24 cellular contexts compared by ENCODE assay signal in the genomic region with DNA sequence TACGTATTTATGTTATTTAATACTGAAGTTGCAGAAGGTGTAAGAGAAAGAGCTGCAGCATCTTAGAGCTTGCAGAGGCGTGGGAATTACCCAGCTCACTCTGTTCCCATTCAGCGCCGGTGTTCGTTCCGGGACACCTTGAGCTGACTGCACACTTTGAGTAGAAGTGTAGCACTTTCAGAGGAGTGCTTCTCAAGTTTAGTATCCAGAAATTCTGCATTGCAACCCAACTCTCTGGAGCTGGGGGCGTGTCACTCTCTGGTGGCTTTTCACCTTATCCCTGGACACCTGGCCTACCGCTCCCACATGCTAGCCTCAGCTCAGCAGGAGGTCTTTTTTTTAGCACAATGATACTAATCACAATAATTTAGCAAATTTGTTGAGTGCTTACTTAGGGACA.
"Had no signal": no experiment of that assay in that cellular context is flagged by ENCODE, and none has a peak within 500 bp of the region (broad histone marks: within the 10 kb centered on the region; RNA-seq: fewer than 3 reads in every experiment).

No MANE protein-coding gene starts in this region.

- H3K27ac Mint-ChIP-seq: activated naive CD8-positive, alpha-beta T cell; activated T-helper 2 cell treated with anti-CD3 and anti-CD28 coated beads, Interferon-gamma antibody, Interleukin-2, Interleukin-4, amounts not matched to agents 10 μg/mL and 5 μg/mL and 100 μg/mL, durations not matched to agents 14 hours and 24 hours and 36 hours; effector memory CD8-positive, alpha-beta T cell; naive thymus-derived CD4-positive, alpha-beta T cell; neural progenitor cell; T-helper 17 cell had no signal

- H3K9me3 Mint-ChIP-seq: activated T-helper 2 cell treated with anti-CD3 and anti-CD28 coated beads, Interferon-gamma antibody, Interleukin-2, Interleukin-4, amounts not matched to agents 10 μg/mL and 5 μg/mL and 100 μg/mL, durations not matched to agents 14 hours and 24 hours and 36 hours; effector memory CD8-positive, alpha-beta T cell had no signal

- DNase-seq: activated CD4-positive, alpha-beta T cell treated with anti-CD3 and anti-CD28 coated beads for 48 hours; activated CD4-positive, alpha-beta T cell treated with anti-CD3 and anti-CD28 coated beads, Interleukin-2, amount 50 U/mL, for 48 hours; activated naive CD4-positive, alpha-beta T cell treated with Interleukin-2 at 50 U/mL for 16 hours; activated T-cell treated with anti-CD3 and anti-CD28 coated beads, Interleukin-2, amount 50 U/mL, for 48 hours; anterior cingulate cortex; dorsolateral prefrontal cortex; effector memory CD8-positive, alpha-beta T cell; left cardiac atrium; midbrain; naive thymus-derived CD4-positive, alpha-beta T cell; occipital lobe; stimulated activated naive CD8-positive, alpha-beta T cell treated with anti-CD3 and anti-CD28 coated beads, Interleukin-15, Interleukin-2, amounts not matched to agents 100 U/mL and 50 U/mL, for 24 hours; T-helper 17 cell; T1000; testis; transverse colon; WERI-Rb-1 had no signal

- H3K4me1 ChIP-seq: gastroesophageal sphincter, neural progenitor cell, right atrium auricular region, testis, transverse colon had no signal

- H3K9me3 ChIP-seq: gastroesophageal sphincter, right atrium auricular region, testis, transverse colon had no signal

- H3K27ac ChIP-seq: dorsolateral prefrontal cortex, gastroesophageal sphincter, hepatocyte, neural progenitor cell, right atrium auricular region, testis, transverse colon, WERI-Rb-1 had no signal

- ATAC-seq: activated CD4-positive, CD25-positive, alpha-beta regulatory T cell treated with anti-CD3 and anti-CD28 coated beads, Interleukin-2, amount 50 U/mL, for 24 hours; effector memory CD8-positive, alpha-beta T cell; gastroesophageal sphincter; left cardiac atrium; naive thymus-derived CD4-positive, alpha-beta T cell; stimulated activated naive CD8-positive, alpha-beta T cell treated with anti-CD3 and anti-CD28 coated beads, Interleukin-15, Interleukin-2, amounts not matched to agents 100 U/mL and 50 U/mL, for 24 hours; T-helper 17 cell had no signal

- H3K4me3 ChIP-seq: dorsolateral prefrontal cortex, gastroesophageal sphincter, hepatocyte, neural progenitor cell, right atrium auricular region, testis, transverse colon had no signal

- H3K9ac ChIP-seq: neural progenitor cell had no signal

- H3K4me1 Mint-ChIP-seq: naive thymus-derived CD4-positive, alpha-beta T cell; neural progenitor cell had no signal

- H3K4me3 Mint-ChIP-seq: activated naive CD8-positive, alpha-beta T cell; effector memory CD8-positive, alpha-beta T cell; naive thymus-derived CD4-positive, alpha-beta T cell; neural progenitor cell; T-helper 17 cell had no signal

- H3K27me3 ChIP-seq: dorsolateral prefrontal cortex, hepatocyte, neural progenitor cell, right atrium auricular region, testis, transverse colon had no signal

- H3K36me3 Mint-ChIP-seq: activated naive CD8-positive, alpha-beta T cell; naive thymus-derived CD4-positive, alpha-beta T cell; neural progenitor cell had no signal

- H3K36me3 ChIP-seq: gastroesophageal sphincter, neural progenitor cell, right atrium auricular region, transverse colon, WERI-Rb-1 had no signal
